Comparison of ENCODE assay signal across 1 cellular context in the genomic region with DNA sequence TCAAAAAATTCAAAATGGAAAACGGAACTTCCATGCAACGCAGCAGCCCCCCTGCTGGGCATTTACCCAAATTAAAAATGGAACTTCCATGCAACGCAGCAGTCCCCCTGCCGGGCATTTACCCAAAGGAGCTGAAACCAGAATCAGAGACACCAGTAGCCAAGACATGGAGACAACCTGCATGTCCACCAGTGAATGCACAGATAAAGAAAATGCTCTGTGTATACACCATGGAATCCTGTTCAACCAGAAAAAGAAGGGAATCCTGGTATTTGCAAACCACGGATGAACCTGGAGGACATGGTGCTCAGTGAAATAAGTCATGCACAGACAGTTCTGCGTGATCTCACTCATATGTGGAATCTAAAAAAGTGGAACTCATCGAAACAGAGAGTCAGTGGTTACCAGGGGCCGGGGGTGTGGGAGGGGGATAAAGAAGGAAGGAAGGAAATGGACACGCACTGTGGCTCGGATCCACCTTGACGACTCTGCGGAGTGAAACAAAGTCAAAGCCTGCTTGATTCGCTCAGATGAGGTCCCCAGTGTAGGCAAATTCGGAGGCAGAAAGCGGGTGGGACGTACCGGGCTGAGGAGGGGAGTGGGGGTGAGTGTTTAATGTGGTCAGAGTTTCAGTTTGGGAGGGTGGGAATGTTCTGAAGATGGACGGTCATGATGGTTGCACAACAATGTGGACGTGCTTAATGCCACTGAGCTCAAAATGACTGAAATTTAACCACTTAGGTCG.
A peak's percentile ranks its signal among the peaks of the same experiment; 100 is the strongest.
TF ChIP-seq lines count a peak whose summit lies in the region.

No MANE protein-coding gene starts in this region.

TF ChIP-seq in GM12878, 131 proteins besides CTCF, POLR2A, EP300 and RAD21 (continued from another document and continues in another):
- TF ChIP-seq, protein P1, sequence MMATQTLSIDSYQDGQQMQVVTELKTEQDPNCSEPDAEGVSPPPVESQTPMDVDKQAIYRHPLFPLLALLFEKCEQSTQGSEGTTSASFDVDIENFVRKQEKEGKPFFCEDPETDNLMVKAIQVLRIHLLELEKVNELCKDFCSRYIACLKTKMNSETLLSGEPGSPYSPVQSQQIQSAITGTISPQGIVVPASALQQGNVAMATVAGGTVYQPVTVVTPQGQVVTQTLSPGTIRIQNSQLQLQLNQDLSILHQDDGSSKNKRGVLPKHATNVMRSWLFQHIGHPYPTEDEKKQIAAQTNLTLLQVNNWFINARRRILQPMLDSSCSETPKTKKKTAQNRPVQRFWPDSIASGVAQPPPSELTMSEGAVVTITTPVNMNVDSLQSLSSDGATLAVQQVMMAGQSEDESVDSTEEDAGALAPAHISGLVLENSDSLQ (IDR thresholded peaks at IDR 0.05), result no peak
- no peak for TF ChIP-seq TAF1 (IDR thresholded peaks at IDR 0.05; ENCODE audit: borderline replicate concordance, low read depth, low read length)
- no peak for TF ChIP-seq EZH2 (IDR thresholded peaks at IDR 0.05; ENCODE audit: borderline replicate concordance, control insufficient read depth, low read depth, low read length)
- peak; percentile 57; the same call in 1 of the 2 replicates for TF ChIP-seq ZNF217 (IDR thresholded peaks at IDR 0.05)
- no peak for TF ChIP-seq ZSCAN29 (IDR thresholded peaks at IDR 0.05)
- no peak for TF ChIP-seq RFX5 (IDR thresholded peaks at IDR 0.05; ENCODE audit: low read depth, low read length)
- TF ChIP-seq BHLHE40 (IDR thresholded peaks at IDR 0.05; ENCODE audit: borderline replicate concordance in 1 of 2, low read depth in 2 of 2, low read length in 1 of 2), result peak in 1 of 2 experiments; percentile 46; a peak in 1 of 4 replicates
- TF ChIP-seq, protein P2, sequence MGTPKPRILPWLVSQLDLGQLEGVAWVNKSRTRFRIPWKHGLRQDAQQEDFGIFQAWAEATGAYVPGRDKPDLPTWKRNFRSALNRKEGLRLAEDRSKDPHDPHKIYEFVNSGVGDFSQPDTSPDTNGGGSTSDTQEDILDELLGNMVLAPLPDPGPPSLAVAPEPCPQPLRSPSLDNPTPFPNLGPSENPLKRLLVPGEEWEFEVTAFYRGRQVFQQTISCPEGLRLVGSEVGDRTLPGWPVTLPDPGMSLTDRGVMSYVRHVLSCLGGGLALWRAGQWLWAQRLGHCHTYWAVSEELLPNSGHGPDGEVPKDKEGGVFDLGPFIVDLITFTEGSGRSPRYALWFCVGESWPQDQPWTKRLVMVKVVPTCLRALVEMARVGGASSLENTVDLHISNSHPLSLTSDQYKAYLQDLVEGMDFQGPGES (IDR thresholded peaks at IDR 0.05), result no peak
- TF ChIP-seq, protein P3, sequence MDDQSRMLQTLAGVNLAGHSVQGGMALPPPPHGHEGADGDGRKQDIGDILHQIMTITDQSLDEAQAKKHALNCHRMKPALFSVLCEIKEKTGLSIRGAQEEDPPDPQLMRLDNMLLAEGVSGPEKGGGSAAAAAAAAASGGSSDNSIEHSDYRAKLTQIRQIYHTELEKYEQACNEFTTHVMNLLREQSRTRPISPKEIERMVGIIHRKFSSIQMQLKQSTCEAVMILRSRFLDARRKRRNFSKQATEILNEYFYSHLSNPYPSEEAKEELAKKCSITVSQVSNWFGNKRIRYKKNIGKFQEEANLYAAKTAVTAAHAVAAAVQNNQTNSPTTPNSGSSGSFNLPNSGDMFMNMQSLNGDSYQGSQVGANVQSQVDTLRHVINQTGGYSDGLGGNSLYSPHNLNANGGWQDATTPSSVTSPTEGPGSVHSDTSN (IDR thresholded peaks at IDR 0.05; ENCODE audit: insufficient replicate concordance, low read depth, low read length), result no peak
- TF ChIP-seq SIN3A (IDR thresholded peaks at IDR 0.05; ENCODE audit: low read depth, low read length), result no peak
- TF ChIP-seq, protein P4, sequence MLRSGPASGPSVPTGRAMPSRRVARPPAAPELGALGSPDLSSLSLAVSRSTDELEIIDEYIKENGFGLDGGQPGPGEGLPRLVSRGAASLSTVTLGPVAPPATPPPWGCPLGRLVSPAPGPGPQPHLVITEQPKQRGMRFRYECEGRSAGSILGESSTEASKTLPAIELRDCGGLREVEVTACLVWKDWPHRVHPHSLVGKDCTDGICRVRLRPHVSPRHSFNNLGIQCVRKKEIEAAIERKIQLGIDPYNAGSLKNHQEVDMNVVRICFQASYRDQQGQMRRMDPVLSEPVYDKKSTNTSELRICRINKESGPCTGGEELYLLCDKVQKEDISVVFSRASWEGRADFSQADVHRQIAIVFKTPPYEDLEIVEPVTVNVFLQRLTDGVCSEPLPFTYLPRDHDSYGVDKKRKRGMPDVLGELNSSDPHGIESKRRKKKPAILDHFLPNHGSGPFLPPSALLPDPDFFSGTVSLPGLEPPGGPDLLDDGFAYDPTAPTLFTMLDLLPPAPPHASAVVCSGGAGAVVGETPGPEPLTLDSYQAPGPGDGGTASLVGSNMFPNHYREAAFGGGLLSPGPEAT (IDR thresholded peaks at IDR 0.05; ENCODE audit: low read depth), result peak; percentile 56; the same call in 1 of the 2 replicates
- TF ChIP-seq ETV6 (conservative IDR thresholded peaks at IDR 0.05 in 1 of 2, IDR thresholded peaks at IDR 0.05 in 1 of 2; ENCODE audit: borderline replicate concordance in 1 of 2, low read depth in 1 of 2), result peak in 1 of 2 experiments; percentile 100; a peak in 2 of 4 replicates
- peak; percentile 26; the same call in 1 of the 2 replicates for TF ChIP-seq JUND (IDR thresholded peaks at IDR 0.05; ENCODE audit: low read depth, low read length)
- TF ChIP-seq WRNIP1 (IDR thresholded peaks at IDR 0.05; ENCODE audit: borderline replicate concordance, low read depth, low read length), result no peak
- peak; percentile 70 for TF ChIP-seq SP1 (IDR thresholded peaks at IDR 0.05; ENCODE audit: low read depth, low read length)
- TF ChIP-seq, protein P5, sequence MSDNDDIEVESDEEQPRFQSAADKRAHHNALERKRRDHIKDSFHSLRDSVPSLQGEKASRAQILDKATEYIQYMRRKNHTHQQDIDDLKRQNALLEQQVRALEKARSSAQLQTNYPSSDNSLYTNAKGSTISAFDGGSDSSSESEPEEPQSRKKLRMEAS (IDR thresholded peaks at IDR 0.05; ENCODE audit: low read depth, low read length), result no peak
- TF ChIP-seq POLR2AphosphoS5 (IDR thresholded peaks at IDR 0.05; ENCODE audit: low read length), result peak; percentile 44; the same call in 1 of the 2 replicates
- TF ChIP-seq SREBF1 (IDR thresholded peaks at IDR 0.05; ENCODE audit: low read length), result no peak
- TF ChIP-seq, protein P6, sequence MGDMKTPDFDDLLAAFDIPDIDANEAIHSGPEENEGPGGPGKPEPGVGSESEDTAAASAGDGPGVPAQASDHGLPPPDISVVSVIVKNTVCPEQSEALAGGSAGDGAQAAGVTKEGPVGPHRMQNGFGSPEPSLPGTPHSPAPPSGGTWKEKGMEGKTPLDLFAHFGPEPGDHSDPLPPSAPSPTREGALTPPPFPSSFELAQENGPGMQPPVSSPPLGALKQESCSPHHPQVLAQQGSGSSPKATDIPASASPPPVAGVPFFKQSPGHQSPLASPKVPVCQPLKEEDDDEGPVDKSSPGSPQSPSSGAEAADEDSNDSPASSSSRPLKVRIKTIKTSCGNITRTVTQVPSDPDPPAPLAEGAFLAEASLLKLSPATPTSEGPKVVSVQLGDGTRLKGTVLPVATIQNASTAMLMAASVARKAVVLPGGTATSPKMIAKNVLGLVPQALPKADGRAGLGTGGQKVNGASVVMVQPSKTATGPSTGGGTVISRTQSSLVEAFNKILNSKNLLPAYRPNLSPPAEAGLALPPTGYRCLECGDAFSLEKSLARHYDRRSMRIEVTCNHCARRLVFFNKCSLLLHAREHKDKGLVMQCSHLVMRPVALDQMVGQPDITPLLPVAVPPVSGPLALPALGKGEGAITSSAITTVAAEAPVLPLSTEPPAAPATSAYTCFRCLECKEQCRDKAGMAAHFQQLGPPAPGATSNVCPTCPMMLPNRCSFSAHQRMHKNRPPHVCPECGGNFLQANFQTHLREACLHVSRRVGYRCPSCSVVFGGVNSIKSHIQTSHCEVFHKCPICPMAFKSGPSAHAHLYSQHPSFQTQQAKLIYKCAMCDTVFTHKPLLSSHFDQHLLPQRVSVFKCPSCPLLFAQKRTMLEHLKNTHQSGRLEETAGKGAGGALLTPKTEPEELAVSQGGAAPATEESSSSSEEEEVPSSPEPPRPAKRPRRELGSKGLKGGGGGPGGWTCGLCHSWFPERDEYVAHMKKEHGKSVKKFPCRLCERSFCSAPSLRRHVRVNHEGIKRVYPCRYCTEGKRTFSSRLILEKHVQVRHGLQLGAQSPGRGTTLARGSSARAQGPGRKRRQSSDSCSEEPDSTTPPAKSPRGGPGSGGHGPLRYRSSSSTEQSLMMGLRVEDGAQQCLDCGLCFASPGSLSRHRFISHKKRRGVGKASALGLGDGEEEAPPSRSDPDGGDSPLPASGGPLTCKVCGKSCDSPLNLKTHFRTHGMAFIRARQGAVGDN (IDR thresholded peaks at IDR 0.05), result peak; percentile 36; the same call in 1 of the 2 replicates
- peak; percentile 91; the same call in 1 of the 2 replicates for TF ChIP-seq ZBED1 (IDR thresholded peaks at IDR 0.05; ENCODE audit: borderline replicate concordance)
- TF ChIP-seq, protein P7, sequence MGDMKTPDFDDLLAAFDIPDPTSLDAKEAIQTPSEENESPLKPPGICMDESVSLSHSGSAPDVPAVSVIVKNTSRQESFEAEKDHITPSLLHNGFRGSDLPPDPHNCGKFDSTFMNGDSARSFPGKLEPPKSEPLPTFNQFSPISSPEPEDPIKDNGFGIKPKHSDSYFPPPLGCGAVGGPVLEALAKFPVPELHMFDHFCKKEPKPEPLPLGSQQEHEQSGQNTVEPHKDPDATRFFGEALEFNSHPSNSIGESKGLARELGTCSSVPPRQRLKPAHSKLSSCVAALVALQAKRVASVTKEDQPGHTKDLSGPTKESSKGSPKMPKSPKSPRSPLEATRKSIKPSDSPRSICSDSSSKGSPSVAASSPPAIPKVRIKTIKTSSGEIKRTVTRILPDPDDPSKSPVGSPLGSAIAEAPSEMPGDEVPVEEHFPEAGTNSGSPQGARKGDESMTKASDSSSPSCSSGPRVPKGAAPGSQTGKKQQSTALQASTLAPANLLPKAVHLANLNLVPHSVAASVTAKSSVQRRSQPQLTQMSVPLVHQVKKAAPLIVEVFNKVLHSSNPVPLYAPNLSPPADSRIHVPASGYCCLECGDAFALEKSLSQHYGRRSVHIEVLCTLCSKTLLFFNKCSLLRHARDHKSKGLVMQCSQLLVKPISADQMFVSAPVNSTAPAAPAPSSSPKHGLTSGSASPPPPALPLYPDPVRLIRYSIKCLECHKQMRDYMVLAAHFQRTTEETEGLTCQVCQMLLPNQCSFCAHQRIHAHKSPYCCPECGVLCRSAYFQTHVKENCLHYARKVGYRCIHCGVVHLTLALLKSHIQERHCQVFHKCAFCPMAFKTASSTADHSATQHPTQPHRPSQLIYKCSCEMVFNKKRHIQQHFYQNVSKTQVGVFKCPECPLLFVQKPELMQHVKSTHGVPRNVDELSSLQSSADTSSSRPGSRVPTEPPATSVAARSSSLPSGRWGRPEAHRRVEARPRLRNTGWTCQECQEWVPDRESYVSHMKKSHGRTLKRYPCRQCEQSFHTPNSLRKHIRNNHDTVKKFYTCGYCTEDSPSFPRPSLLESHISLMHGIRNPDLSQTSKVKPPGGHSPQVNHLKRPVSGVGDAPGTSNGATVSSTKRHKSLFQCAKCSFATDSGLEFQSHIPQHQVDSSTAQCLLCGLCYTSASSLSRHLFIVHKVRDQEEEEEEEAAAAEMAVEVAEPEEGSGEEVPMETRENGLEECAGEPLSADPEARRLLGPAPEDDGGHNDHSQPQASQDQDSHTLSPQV (IDR thresholded peaks at IDR 0.05), result no peak
- TF ChIP-seq ZNF24 (IDR thresholded peaks at IDR 0.05), result no peak
- TF ChIP-seq, protein P8, sequence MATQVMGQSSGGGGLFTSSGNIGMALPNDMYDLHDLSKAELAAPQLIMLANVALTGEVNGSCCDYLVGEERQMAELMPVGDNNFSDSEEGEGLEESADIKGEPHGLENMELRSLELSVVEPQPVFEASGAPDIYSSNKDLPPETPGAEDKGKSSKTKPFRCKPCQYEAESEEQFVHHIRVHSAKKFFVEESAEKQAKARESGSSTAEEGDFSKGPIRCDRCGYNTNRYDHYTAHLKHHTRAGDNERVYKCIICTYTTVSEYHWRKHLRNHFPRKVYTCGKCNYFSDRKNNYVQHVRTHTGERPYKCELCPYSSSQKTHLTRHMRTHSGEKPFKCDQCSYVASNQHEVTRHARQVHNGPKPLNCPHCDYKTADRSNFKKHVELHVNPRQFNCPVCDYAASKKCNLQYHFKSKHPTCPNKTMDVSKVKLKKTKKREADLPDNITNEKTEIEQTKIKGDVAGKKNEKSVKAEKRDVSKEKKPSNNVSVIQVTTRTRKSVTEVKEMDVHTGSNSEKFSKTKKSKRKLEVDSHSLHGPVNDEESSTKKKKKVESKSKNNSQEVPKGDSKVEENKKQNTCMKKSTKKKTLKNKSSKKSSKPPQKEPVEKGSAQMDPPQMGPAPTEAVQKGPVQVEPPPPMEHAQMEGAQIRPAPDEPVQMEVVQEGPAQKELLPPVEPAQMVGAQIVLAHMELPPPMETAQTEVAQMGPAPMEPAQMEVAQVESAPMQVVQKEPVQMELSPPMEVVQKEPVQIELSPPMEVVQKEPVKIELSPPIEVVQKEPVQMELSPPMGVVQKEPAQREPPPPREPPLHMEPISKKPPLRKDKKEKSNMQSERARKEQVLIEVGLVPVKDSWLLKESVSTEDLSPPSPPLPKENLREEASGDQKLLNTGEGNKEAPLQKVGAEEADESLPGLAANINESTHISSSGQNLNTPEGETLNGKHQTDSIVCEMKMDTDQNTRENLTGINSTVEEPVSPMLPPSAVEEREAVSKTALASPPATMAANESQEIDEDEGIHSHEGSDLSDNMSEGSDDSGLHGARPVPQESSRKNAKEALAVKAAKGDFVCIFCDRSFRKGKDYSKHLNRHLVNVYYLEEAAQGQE (IDR thresholded peaks at IDR 0.05; ENCODE audit: low read depth, low read length), result peak; percentile 12; the same call in 1 of the 2 replicates
- TF ChIP-seq ASH2L (IDR thresholded peaks at IDR 0.05; ENCODE audit: borderline replicate concordance, low read depth), result no peak
- no peak for TF ChIP-seq MYC (IDR thresholded peaks at IDR 0.05; ENCODE audit: insufficient read depth, insufficient read length, insufficient replicate concordance, low read length, severe bottlenecking)
- TF ChIP-seq CEBPB (IDR thresholded peaks at IDR 0.05; ENCODE audit: borderline replicate concordance in 1 of 2, low read depth in 2 of 2, low read length in 2 of 2), result peak in 1 of 2 experiments; percentile 77; a peak in 2 of 4 replicates
- no peak for TF ChIP-seq FOXK2 (IDR thresholded peaks at IDR 0.05)
- TF ChIP-seq TCF12 (IDR thresholded peaks at IDR 0.05; ENCODE audit: low read depth, low read length), result no peak; the same call in 1 of the 2 replicates
- TF ChIP-seq, protein P9, sequence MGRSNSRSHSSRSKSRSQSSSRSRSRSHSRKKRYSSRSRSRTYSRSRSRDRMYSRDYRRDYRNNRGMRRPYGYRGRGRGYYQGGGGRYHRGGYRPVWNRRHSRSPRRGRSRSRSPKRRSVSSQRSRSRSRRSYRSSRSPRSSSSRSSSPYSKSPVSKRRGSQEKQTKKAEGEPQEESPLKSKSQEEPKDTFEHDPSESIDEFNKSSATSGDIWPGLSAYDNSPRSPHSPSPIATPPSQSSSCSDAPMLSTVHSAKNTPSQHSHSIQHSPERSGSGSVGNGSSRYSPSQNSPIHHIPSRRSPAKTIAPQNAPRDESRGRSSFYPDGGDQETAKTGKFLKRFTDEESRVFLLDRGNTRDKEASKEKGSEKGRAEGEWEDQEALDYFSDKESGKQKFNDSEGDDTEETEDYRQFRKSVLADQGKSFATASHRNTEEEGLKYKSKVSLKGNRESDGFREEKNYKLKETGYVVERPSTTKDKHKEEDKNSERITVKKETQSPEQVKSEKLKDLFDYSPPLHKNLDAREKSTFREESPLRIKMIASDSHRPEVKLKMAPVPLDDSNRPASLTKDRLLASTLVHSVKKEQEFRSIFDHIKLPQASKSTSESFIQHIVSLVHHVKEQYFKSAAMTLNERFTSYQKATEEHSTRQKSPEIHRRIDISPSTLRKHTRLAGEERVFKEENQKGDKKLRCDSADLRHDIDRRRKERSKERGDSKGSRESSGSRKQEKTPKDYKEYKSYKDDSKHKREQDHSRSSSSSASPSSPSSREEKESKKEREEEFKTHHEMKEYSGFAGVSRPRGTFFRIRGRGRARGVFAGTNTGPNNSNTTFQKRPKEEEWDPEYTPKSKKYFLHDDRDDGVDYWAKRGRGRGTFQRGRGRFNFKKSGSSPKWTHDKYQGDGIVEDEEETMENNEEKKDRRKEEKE (IDR thresholded peaks at IDR 0.05), result no peak
